ENCODE assay signal across 1 cellular context in genomic region chrX:16433021-16433420, GRCh38.
TF ChIP-seq lines count a peak whose summit lies in the region.

No MANE protein-coding gene starts in this region.

TF ChIP-seq in H1, 55 proteins besides CTCF, POLR2A, EP300 and RAD21 (continued from another document):
- no peak for TF ChIP-seq BACH1 (IDR thresholded peaks at IDR 0.05; ENCODE audit: low read length)
- TF ChIP-seq CTBP2 (IDR thresholded peaks at IDR 0.05; ENCODE audit: borderline replicate concordance, insufficient read depth, insufficient read length, low read length): no peak
- no peak for TF ChIP-seq CREB1 (IDR thresholded peaks at IDR 0.05)
- TF ChIP-seq BCL11A (IDR thresholded peaks at IDR 0.05; ENCODE audit: low read depth in 2 of 2, low read length in 2 of 2): no peak
- no peak for TF ChIP-seq TCF12 (IDR thresholded peaks at IDR 0.05; ENCODE audit: low read depth, low read length)
- TF ChIP-seq HDAC2 (IDR thresholded peaks at IDR 0.05; ENCODE audit: borderline replicate concordance in 1 of 2, low read depth in 2 of 2, low read length in 2 of 2): no peak
- TF ChIP-seq ZNF274 (IDR thresholded peaks at IDR 0.05; ENCODE audit: borderline replicate concordance, extremely low read depth, low read length): no peak
- TF ChIP-seq ATF3 (IDR thresholded peaks at IDR 0.05; ENCODE audit: insufficient read depth, low read depth, low read length): no peak
- no peak for TF ChIP-seq YY1 (IDR thresholded peaks at IDR 0.05; ENCODE audit: low read depth, low read length)
- no peak for TF ChIP-seq SRF (IDR thresholded peaks at IDR 0.05; ENCODE audit: low read depth, low read length)
- no peak for TF ChIP-seq SUZ12 (IDR thresholded peaks at IDR 0.05; ENCODE audit: low read length)
- TF ChIP-seq TAF1 (IDR thresholded peaks at IDR 0.05; ENCODE audit: low read depth, low read length): no peak
- TF ChIP-seq TEAD4 (IDR thresholded peaks at IDR 0.05; ENCODE audit: low read depth, low read length): no peak
- TF ChIP-seq USF2 (IDR thresholded peaks at IDR 0.05; ENCODE audit: low read length): no peak
- no peak for TF ChIP-seq RBBP5 (IDR thresholded peaks at IDR 0.05; ENCODE audit: borderline replicate concordance, low read depth, low read length)
- no peak for TF ChIP-seq SIN3A (conservative IDR thresholded peaks at IDR 0.05 in 1 of 2, IDR thresholded peaks at IDR 0.05 in 1 of 2; ENCODE audit: low read depth in 1 of 2, low read length in 2 of 2)
